ENCODE assay signal across 8 cellular contexts in the genomic region with DNA sequence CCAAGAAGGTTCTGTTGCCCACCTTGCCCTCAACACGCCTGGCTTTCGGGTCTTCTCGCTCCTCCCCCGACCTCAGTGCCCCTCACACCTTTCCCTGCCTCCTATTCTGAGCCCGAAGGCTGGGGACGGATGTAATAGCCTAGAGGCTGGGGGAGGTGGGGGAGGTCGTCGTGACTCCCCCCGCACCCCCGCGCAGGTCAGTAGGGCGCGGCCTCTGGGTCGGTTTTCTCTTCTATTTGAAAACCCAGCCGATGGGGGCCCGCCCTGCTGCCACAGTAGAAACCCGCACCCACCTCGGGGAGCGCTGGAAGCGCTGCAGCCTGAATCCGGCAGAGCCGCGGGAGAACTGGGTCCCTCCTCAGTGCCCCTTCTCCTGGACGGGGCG. TPM values are rescaled to one million over a fixed set of nuclear protein-coding genes. Genes with fewer than 3 reads are reported as not detected.
DNase-seq lines count a peak whose midpoint lies in the region; ATAC-seq and TF ChIP-seq lines count a peak whose summit lies in the region.

No MANE protein-coding gene starts in this region.

- WGBS in iPS DF 6.9 (ENCODE audit: insufficient coverage, insufficient read length): no CpG with 5 or more reads among the region's 25 CpGs

- peak overlapping the region; percentile 86 for H3K9ac ChIP-seq in SK-N-MC (ENCODE audit: insufficient read length)

- peak overlapping the region in 6 of 7 donors; percentile 65 to 83 (median 71) for H3K4me3 Mint-ChIP-seq in CD8-positive, alpha-beta memory T cell

- DNase-seq in CD8-positive, alpha-beta memory T cell: no peak
- DNase-seq in SK-N-MC (ENCODE audit: low read depth, low spot score) (no peak), iPS DF 6.9 (ENCODE audit: low read depth, low spot score) (no peak), retinal pigment epithelial cell (ENCODE audit: low read depth) (no peak), MV-4-11 (lab: John Stamatoyannopoulos, UW) (no peak), NCI-H146 (lab: John Stamatoyannopoulos, UW) (no peak), middle frontal gyrus (ENCODE audit: extremely low spot score, low spot score) (no peak)

- H3K4me1 ChIP-seq in CD8-positive, alpha-beta memory T cell (ENCODE audit: insufficient read depth, low read length): no peaks in the 10 kb centered on the region
- peaks cover 16% of the 10 kb centered on the region for H3K4me1 ChIP-seq in iPS DF 6.9 (ENCODE audit: control insufficient read depth, insufficient read depth, low read length)

- peaks cover 4 to 16% (median 5%) of the 10 kb centered on the region in 3 donors for H3K4me1 Mint-ChIP-seq in CD8-positive, alpha-beta memory T cell

- no peaks in the 10 kb centered on the region for H3K36me3 Mint-ChIP-seq in CD8-positive, alpha-beta memory T cell

- no peak for TF ChIP-seq CTCF in retinal pigment epithelial cell (conservative IDR thresholded peaks at IDR 0.05; ENCODE audit: low read depth, low read length)

- no peaks in the 10 kb centered on the region for H3K9me3 Mint-ChIP-seq in CD8-positive, alpha-beta memory T cell

- CTCF ChIA-PET in CD8-positive, alpha-beta memory T cell (lab: Charles Lee): no interaction called here

- no peaks in the 10 kb centered on the region for H3K9me3 ChIP-seq in CD8-positive, alpha-beta memory T cell (ENCODE audit: low read length)
- H3K9me3 ChIP-seq in SK-N-MC (ENCODE audit: low read depth, low read length): no peaks in the 10 kb centered on the region
- H3K9me3 ChIP-seq in iPS DF 6.9 (ENCODE audit: control insufficient read depth, insufficient read depth, low read length): no peaks in the 10 kb centered on the region

- ATAC-seq in HG03342 (IDR thresholded peaks at IDR 0.05; ENCODE audit: unreplicated experiment): no peak

- H3K27me3 ChIP-seq in CD8-positive, alpha-beta memory T cell (ENCODE audit: insufficient read depth, low read length, poor library complexity, severe bottlenecking): peaks cover 18% of the 10 kb centered on the region
- no peaks in the 10 kb centered on the region for H3K27me3 ChIP-seq in iPS DF 6.9 (ENCODE audit: control insufficient read depth, insufficient read depth, low read length)

- no peak overlapping the region for H3K27ac ChIP-seq in CD8-positive, alpha-beta memory T cell (ENCODE audit: low read depth, low read length)
- H3K27ac ChIP-seq in SK-N-MC (no peak overlapping the region), iPS DF 6.9 (ENCODE audit: low read length) (no peak overlapping the region)

- POLR2A ChIA-PET in CD8-positive, alpha-beta memory T cell (lab: Charles Lee): no interaction called here

- H3K36me3 ChIP-seq in CD8-positive, alpha-beta memory T cell (ENCODE audit: insufficient read depth, low read length): no peaks in the 10 kb centered on the region
- H3K36me3 ChIP-seq in SK-N-MC (ENCODE audit: insufficient read depth, low read length) (no peaks in the 10 kb centered on the region), iPS DF 6.9 (ENCODE audit: control insufficient read depth, insufficient read depth, low read length) (no peaks in the 10 kb centered on the region)

- no peak overlapping the region for H3K27ac Mint-ChIP-seq in CD8-positive, alpha-beta memory T cell

- H3K27me3 Mint-ChIP-seq in CD8-positive, alpha-beta memory T cell: peaks cover 24 to 34% of the 10 kb centered on the region in 2 donors

- H3K4me3 ChIP-seq in CD8-positive, alpha-beta memory T cell (ENCODE audit: low read length): no peak overlapping the region
- H3K4me3 ChIP-seq in SK-N-MC: peak overlapping the region; percentile 91
- peak overlapping the region; percentile 72; the same call in 1 of the 2 replicates for H3K4me3 ChIP-seq in iPS DF 6.9 (ENCODE audit: low read length)
- H3K4me3 ChIP-seq in retinal pigment epithelial cell (ENCODE audit: low read length): peak overlapping the region; percentile 50

RNA-seq across cellular contexts. Expression of gene RBPMS2, which starts 1.0 kb away (rescaled TPM):
- total RNA-seq in CD8-positive, alpha-beta memory T cell: not detected
- not detected for polyA plus RNA-seq in CD8-positive, alpha-beta memory T cell

RNA-seq across cellular contexts. Expression of gene PIF1, which starts 49.1 kb away (rescaled TPM):
- 10 to 100 TPM; 14.6 to 14.7 TPM for total RNA-seq in CD8-positive, alpha-beta memory T cell
- polyA plus RNA-seq in CD8-positive, alpha-beta memory T cell: 0.25 TPM
